ENCODE assay signal across 8 cellular contexts in the genomic region with DNA sequence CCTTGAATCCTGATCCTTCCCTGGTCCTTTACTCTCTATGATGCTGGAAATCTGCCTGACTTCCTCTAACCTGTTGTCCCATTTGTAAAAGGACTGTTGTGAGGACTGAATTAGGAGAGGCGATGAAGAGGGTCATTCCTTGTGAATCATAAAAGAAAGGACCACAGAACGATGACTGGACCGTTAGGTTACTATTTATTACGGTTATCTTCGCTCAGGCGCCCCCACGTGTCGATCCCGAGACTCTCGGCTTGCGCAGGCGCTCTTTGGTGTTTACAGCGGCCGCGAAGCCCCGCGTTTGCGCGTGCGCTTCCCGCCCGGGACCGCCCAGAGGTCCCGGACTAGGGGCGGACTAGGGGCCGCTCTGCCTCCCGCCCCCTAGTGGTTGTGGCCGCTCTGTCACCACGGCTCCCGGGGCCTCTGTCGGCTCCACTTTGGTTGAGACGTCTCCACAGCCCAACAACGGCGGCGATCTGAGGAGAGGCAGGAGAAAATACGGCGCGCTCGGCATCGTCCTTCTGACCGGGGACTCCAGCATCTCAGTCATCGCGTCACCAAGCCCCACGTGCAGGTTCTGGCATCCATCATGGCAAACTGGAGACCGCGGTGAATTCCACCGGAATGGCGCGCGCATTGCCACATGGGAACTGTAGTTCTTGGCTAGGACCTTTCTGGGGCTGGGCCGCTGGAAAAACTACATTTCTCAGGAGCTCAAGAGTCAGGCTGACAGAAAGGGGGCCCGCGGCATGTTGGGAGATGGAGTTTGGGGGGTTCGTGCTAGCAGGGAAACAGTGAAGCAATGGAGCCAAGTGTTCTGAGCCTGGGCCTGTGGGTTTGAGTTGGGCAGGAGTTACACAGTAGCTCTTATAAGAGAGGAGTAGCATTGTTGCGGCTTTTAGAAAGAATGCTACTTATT. TPM values are rescaled to one million over a fixed set of nuclear protein-coding genes. Genes with fewer than 3 reads are reported as not detected.
DNase-seq lines count a peak whose midpoint lies in the region; ATAC-seq and TF ChIP-seq lines count a peak whose summit lies in the region.

A gene with protein sequence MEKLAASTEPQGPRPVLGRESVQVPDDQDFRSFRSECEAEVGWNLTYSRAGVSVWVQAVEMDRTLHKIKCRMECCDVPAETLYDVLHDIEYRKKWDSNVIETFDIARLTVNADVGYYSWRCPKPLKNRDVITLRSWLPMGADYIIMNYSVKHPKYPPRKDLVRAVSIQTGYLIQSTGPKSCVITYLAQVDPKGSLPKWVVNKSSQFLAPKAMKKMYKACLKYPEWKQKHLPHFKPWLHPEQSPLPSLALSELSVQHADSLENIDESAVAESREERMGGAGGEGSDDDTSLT (minus strand): TSS at position 596 of the 916 bp plus-strand sequence. CDS start 12,866 bp downstream, outside the sequence.

- peaks cover 23 to 27% (median 23%) of the 10 kb centered on the region in 3 donors for H3K4me1 Mint-ChIP-seq in IgD-negative memory B cell

- no peaks in the 10 kb centered on the region for H3K36me3 Mint-ChIP-seq in IgD-negative memory B cell

- H3K27ac Mint-ChIP-seq in IgD-negative memory B cell = peak within 1 kb of the TSS; percentile 99 to 100 (median 100)

- H3K9me3 Mint-ChIP-seq in IgD-negative memory B cell = no peaks in the 10 kb centered on the region

- no peaks in the 10 kb centered on the region for H3K27me3 Mint-ChIP-seq in IgD-negative memory B cell

- H3K9me3 ChIP-seq in mononuclear cell (ENCODE audit: low read depth, low read length) = no peaks in the 10 kb centered on the region

- TF ChIP-seq CTCF in epithelial cell of esophagus (IDR thresholded peaks at IDR 0.05; ENCODE audit: insufficient read depth, low read depth, low read length, missing control alignments) = peak; percentile 76

- no peaks in the 10 kb centered on the region for H3K27me3 ChIP-seq in mononuclear cell (ENCODE audit: insufficient read depth, low read length)

- H3K4me1 ChIP-seq in mononuclear cell (ENCODE audit: insufficient read depth, low read length) = peaks cover 49% of the 10 kb centered on the region

- DNase-seq in DMS153 (lab: John Stamatoyannopoulos, UW) (peak; percentile 87), OCI-M1 (lab: John Stamatoyannopoulos, UW) (peak; percentile 100), activated T-cell treated with anti-CD3 and anti-CD28 coated beads for 4 hours (peak; percentile 93), epithelial cell of esophagus (ENCODE audit: low read depth) (peak; percentile 95)
- DNase-seq in stimulated activated CD8-positive, alpha-beta memory T cell treated with anti-CD3 and anti-CD28 coated beads, Interleukin-4, amount 100 ng/mL, for 24 hours (ENCODE audit: low read depth) = peak; percentile 91

- ATAC-seq in GM21528 (IDR thresholded peaks at IDR 0.05; ENCODE audit: low FRiP score, unreplicated experiment) = peak; percentile 86

- peak within 1 kb of the TSS; percentile 75 for H3K4me3 ChIP-seq in epithelial cell of esophagus (ENCODE audit: low read length)
- peak within 1 kb of the TSS; percentile 54 for H3K4me3 ChIP-seq in mononuclear cell (ENCODE audit: low read length)

- peak within 1 kb of the TSS; percentile 98 to 100 (median 99) for H3K4me3 Mint-ChIP-seq in IgD-negative memory B cell

RNA-seq across cellular contexts. Expression of the gene that starts here (rescaled TPM):
- 33.4 TPM for polyA plus RNA-seq in IgD-negative memory B cell
- total RNA-seq in mononuclear cell = 10.2 TPM

Comparison
In these comparisons a context has a peak if more than half of its experiments do, and no peak if none do; other contexts are left out.
1. Peak in every context shown above with its lines: DNase-seq, ATAC-seq and H3K4me3 ChIP-seq.